Comparison of ENCODE assay signal across 1 cellular context in genomic region chr15:64894395-64895056, GRCh38.
TF ChIP-seq lines count a peak whose summit lies in the region.

No MANE protein-coding gene starts in this region.

TF ChIP-seq in H1, 55 proteins besides CTCF, POLR2A, EP300 and RAD21:
- TF ChIP-seq, protein P1, sequence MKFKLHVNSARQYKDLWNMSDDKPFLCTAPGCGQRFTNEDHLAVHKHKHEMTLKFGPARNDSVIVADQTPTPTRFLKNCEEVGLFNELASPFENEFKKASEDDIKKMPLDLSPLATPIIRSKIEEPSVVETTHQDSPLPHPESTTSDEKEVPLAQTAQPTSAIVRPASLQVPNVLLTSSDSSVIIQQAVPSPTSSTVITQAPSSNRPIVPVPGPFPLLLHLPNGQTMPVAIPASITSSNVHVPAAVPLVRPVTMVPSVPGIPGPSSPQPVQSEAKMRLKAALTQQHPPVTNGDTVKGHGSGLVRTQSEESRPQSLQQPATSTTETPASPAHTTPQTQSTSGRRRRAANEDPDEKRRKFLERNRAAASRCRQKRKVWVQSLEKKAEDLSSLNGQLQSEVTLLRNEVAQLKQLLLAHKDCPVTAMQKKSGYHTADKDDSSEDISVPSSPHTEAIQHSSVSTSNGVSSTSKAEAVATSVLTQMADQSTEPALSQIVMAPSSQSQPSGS (IDR thresholded peaks at IDR 0.05; ENCODE audit: low read length), result no peak
- TF ChIP-seq KDM4A (IDR thresholded peaks at IDR 0.05; ENCODE audit: low read depth, low read length, severe bottlenecking) (peak; percentile 50), TCF12 (IDR thresholded peaks at IDR 0.05; ENCODE audit: low read depth, low read length) (no peak), RBBP5 (IDR thresholded peaks at IDR 0.05; ENCODE audit: borderline replicate concordance, low read depth, low read length) (no peak; the same call in 1 of the 2 replicates), CHD7 (IDR thresholded peaks at IDR 0.05; ENCODE audit: insufficient replicate concordance, low read length) (no peak), CHD1 (IDR thresholded peaks at IDR 0.05; ENCODE audit: low read depth, low read length) (no peak)
- TF ChIP-seq, protein P2, sequence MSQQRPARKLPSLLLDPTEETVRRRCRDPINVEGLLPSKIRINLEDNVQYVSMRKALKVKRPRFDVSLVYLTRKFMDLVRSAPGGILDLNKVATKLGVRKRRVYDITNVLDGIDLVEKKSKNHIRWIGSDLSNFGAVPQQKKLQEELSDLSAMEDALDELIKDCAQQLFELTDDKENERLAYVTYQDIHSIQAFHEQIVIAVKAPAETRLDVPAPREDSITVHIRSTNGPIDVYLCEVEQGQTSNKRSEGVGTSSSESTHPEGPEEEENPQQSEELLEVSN (IDR thresholded peaks at IDR 0.05), result no peak
